In the genomic region with DNA sequence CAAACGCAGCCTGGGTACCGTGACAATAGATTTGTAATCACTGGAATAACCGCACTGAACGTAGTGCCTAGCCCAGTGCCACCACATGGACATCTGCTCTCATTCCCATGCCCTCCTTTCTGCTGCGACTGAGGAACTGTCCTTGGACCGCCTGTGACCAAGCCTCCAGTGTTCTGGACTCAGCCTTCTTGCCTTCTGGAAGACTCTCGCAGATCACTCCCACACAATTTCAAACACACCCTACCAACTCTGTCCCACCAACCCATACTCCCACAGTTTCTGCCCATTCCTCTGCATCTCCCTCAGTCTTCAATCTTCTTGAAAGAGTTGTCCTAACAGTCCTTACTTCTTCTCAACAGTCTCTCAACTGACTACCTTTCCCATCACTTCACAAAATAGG, we compare ENCODE assay signal across 8 cellular contexts. TPM values are rescaled to one million over a fixed set of nuclear protein-coding genes. Genes with fewer than 3 reads are reported as not detected.
DNase-seq lines count a peak whose midpoint lies in the region; ATAC-seq and TF ChIP-seq lines count a peak whose summit lies in the region.

No MANE protein-coding gene starts in this region.

- no peaks in the 10 kb centered on the region for H3K9me2 ChIP-seq in OCI-LY7 (ENCODE audit: insufficient read depth, low read length)

- no TSS peak for BruUV-seq in OCI-LY7 (replicated peaks; lab: Mats Ljungman, UMichigan)

- no peak for TF ChIP-seq CTCF in OCI-LY7 (conservative IDR thresholded peaks at IDR 0.05; ENCODE audit: low read length)
- TF ChIP-seq CTCF in neutrophil (IDR thresholded peaks at IDR 0.05), result no peak

- no peak for DNase-seq in OCI-LY7 (ENCODE audit: low spot score)
- no peak for DNase-seq in NCI-H1417 treated with DMSO at 0.1 percent for 48 hours (lab: John Stamatoyannopoulos, UW)
- no peak for DNase-seq in kidney tubule cell (ENCODE audit: low spot score)

- peak overlapping the region; percentile 78 to 96 (median 91) for H3K4me2 ChIP-seq in BLaER1 treated with 17β-estradiol and CSF1 and Interleukin-3, amounts not matched to agents 10 nM and 100 nM
- H3K4me2 ChIP-seq in OCI-LY7 (ENCODE audit: low read length), result peak overlapping the region; percentile 74

- peaks cover 43 to 74% (median 58%) of the 10 kb centered on the region in 10 experiments for H3K4me1 ChIP-seq in BLaER1 treated with 17β-estradiol and CSF1 and Interleukin-3, amounts not matched to agents 10 nM and 100 nM
- H3K4me1 ChIP-seq in OCI-LY7 (ENCODE audit: insufficient read depth, low read length, poor library complexity, severe bottlenecking), result peaks cover 16% of the 10 kb centered on the region
- peaks cover 78 to 80% of the 10 kb centered on the region in 2 experiments for H3K4me1 ChIP-seq in neutrophil (ENCODE audit: control insufficient read depth in 1 of 2, insufficient read depth in 1 of 2, low read depth in 1 of 2, low read length in 1 of 2)

- H3K27me3 ChIP-seq in BLaER1 treated with 17β-estradiol and CSF1 and Interleukin-3, amounts not matched to agents 10 nM and 100 nM, result no peaks in the 10 kb centered on the region
- H3K27me3 ChIP-seq in neutrophil, result no peaks in the 10 kb centered on the region

- H3K4me3 ChIP-seq in BLaER1 treated with 17β-estradiol and CSF1 and Interleukin-3, amounts not matched to agents 10 nM and 100 nM, result peak overlapping the region; percentile 89 to 99 (median 92)
- H3K4me3 ChIP-seq in OCI-LY7 (ENCODE audit: low read depth, low read length, poor library complexity, severe bottlenecking) (peak overlapping the region; percentile 69), neutrophil (ENCODE audit: low read depth in 1 of 2, low read length in 1 of 2) (peak overlapping the region; percentile 99 to 100)

- H4K20me1 ChIP-seq in BLaER1 treated with 17β-estradiol and CSF1 and Interleukin-3, amounts not matched to agents 10 nM and 100 nM, result peaks cover 52 to 63% (median 60%) of the 10 kb centered on the region in 11 experiments
- H4K20me1 ChIP-seq in OCI-LY7 (ENCODE audit: insufficient read depth, low read length), result no peaks in the 10 kb centered on the region

- CTCF ChIA-PET in OCI-LY7 (lab: Charles Lee; ENCODE audit: unreplicated experiment), result no interaction called here

- H3K27ac ChIP-seq in BLaER1 treated with 17β-estradiol and CSF1 and Interleukin-3, amounts not matched to agents 10 nM and 100 nM, result peak overlapping the region; percentile 99 to 100 (median 100)
- H3K27ac ChIP-seq in OCI-LY7 (ENCODE audit: low read depth, low read length, poor library complexity, severe bottlenecking), result no peak overlapping the region
- H3K27ac ChIP-seq in cingulate gyrus (ENCODE audit: low read depth, low read length), result peak overlapping the region; percentile 2
- peak overlapping the region; percentile 100 for H3K27ac ChIP-seq in neutrophil

- intact Hi-C loops in OCI-LY7 (cut with micrococcal nuclease; ENCODE audit: unreplicated experiment), result no loop called here

- ATAC-seq in GM21515 (IDR thresholded peaks at IDR 0.05; ENCODE audit: unreplicated experiment) (peak; percentile 1), GM21825 (IDR thresholded peaks at IDR 0.05; ENCODE audit: unreplicated experiment) (no peak)

- no peak overlapping the region for H2AFZ ChIP-seq in OCI-LY7 (ENCODE audit: low read length)

- H3K36me3 ChIP-seq in BLaER1 treated with 17β-estradiol and CSF1 and Interleukin-3, amounts not matched to agents 10 nM and 100 nM, result peaks cover 52 to 66% (median 62%) of the 10 kb centered on the region in 11 experiments
- H3K36me3 ChIP-seq in OCI-LY7 (ENCODE audit: insufficient read depth, low read length) (no peaks in the 10 kb centered on the region), neutrophil (peaks cover 49% of the 10 kb centered on the region)

- H3K79me2 ChIP-seq in OCI-LY7 (ENCODE audit: insufficient read depth, low read depth, low read length), result peaks cover 11% of the 10 kb centered on the region; the same call in 1 of the 2 replicates

- H3K9me3 ChIP-seq in BLaER1 treated with 17β-estradiol and CSF1 and Interleukin-3, amounts not matched to agents 10 nM and 100 nM (replicated peaks in 1 of 11), result peaks cover 0 to 8% (median 0%) of the 10 kb centered on the region in 11 experiments; a peak in 6 of 22 replicates
- H3K9me3 ChIP-seq in OCI-LY7 (ENCODE audit: low read length) (no peaks in the 10 kb centered on the region), neutrophil (no peaks in the 10 kb centered on the region)

- POLR2A ChIA-PET in OCI-LY7 (lab: Charles Lee), result no interaction called here

- peak overlapping the region; percentile 98 to 100 (median 99) for H3K9ac ChIP-seq in BLaER1 treated with 17β-estradiol and CSF1 and Interleukin-3, amounts not matched to agents 10 nM and 100 nM

RNA-seq across cellular contexts. Expression of gene RNF149, which starts 2.1 kb away (rescaled TPM):
- total RNA-seq in OCI-LY7 (2014; rRNA removed; shearing (Covaris generic)), result 9.0 and 10.3 TPM in 2 replicates
- total RNA-seq in OCI-LY7 (2022), result 16.5 and 17.9 TPM in 2 replicates

RNA-seq across cellular contexts. Expression of gene CNOT11, which starts 53.7 kb away (rescaled TPM):
- total RNA-seq in OCI-LY7 (2014; rRNA removed; shearing (Covaris generic)), result 45.7 and 55.5 TPM in 2 replicates
- total RNA-seq in OCI-LY7 (2022), result 71.9 and 75.6 TPM in 2 replicates
